9 cellular contexts compared by ENCODE assay signal in the genomic region with DNA sequence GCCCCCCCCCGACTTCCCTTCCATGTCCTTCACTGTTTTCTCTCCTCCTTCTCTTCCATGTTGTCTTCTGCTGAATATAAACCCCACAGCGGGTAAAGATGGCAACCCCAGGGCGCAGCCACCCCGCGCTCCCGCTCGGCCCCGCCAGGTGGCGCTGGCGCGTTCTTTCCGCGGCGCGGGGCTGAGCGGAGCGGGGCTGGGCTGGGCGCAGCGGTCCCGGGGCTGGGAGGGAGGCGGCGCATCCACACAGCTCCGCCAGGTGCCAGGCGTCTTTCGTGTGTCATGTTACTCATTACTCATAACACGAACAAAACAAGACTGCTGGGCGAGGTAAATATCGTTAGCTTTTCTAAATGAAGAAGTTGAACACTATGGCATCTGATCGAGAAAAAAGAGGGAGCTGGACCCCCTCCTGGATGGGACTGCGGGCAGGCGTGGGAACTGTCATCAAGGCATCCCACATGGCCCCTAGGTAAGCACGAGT.
DNase-seq lines count a peak whose midpoint lies in the region; ATAC-seq and TF ChIP-seq lines count a peak whose summit lies in the region.
"Had no signal": no experiment of that assay in that cellular context is flagged by ENCODE, and none has a peak within 500 bp of the region (broad histone marks: within the 10 kb centered on the region; RNA-seq: fewer than 3 reads in every experiment).

No MANE protein-coding gene starts in this region.

- CTCF ChIA-PET in activated CD4-positive, alpha-beta T cell treated with anti-CD3 and anti-CD28 coated beads, Interleukin-2, amount 10 ng/mL, durations not matched to agents 7 days and 5 days (lab: Charles Lee): no interaction called here
- CTCF ChIA-PET in Calu3 (lab: Charles Lee): no interaction called here

- TF ChIP-seq POLR2A in upper lobe of left lung (IDR thresholded peaks at IDR 0.05): no peak

- H3K27ac Mint-ChIP-seq in activated CD4-positive, alpha-beta T cell treated with anti-CD3 and anti-CD28 coated beads, Interleukin-2, amount 10 ng/mL, durations not matched to agents 7 days and 5 days: no peak overlapping the region
- H3K27ac Mint-ChIP-seq in Calu3 (ENCODE audit: unreplicated experiment): no peak overlapping the region
- H3K27ac Mint-ChIP-seq: activated naive CD4-positive, alpha-beta T cell treated with anti-CD3 and anti-CD28 coated beads, Interleukin-2, amount 50 U/mL, for 24 hours had no signal

- TF ChIP-seq EP300 in upper lobe of left lung (IDR thresholded peaks at IDR 0.05): no peak

- POLR2A ChIA-PET in activated CD4-positive, alpha-beta T cell treated with anti-CD3 and anti-CD28 coated beads, Interleukin-2, amount 10 ng/mL, durations not matched to agents 7 days and 5 days (lab: Charles Lee): no interaction called here

- no peak overlapping the region for H3K27ac ChIP-seq in upper lobe of left lung

- ATAC-seq in HG03159 (IDR thresholded peaks at IDR 0.05; ENCODE audit: unreplicated experiment) (peak; percentile 45), upper lobe of left lung (ENCODE audit: low FRiP score in 2 of 2) (peak in 1 of 2 donors; percentile 51)

- H3K4me3 ChIP-seq in upper lobe of left lung: no peak overlapping the region

- H3K9me3 Mint-ChIP-seq in activated CD4-positive, alpha-beta T cell treated with anti-CD3 and anti-CD28 coated beads, Interleukin-2, amount 10 ng/mL, durations not matched to agents 7 days and 5 days: no peaks in the 10 kb centered on the region
- H3K9me3 Mint-ChIP-seq in Calu3 (ENCODE audit: low read depth, unreplicated experiment): peaks cover 8% of the 10 kb centered on the region
- H3K9me3 Mint-ChIP-seq: activated naive CD4-positive, alpha-beta T cell treated with anti-CD3 and anti-CD28 coated beads, Interleukin-2, amount 50 U/mL, for 24 hours had no signal

- H3K27me3 ChIP-seq in upper lobe of left lung: no peaks in the 10 kb centered on the region

- H3K4me3 Mint-ChIP-seq in activated CD4-positive, alpha-beta T cell treated with anti-CD3 and anti-CD28 coated beads, Interleukin-2, amount 10 ng/mL, durations not matched to agents 7 days and 5 days: no peak overlapping the region
- H3K4me3 Mint-ChIP-seq in Calu3 (ENCODE audit: low read depth, unreplicated experiment): no peak overlapping the region
- H3K4me3 Mint-ChIP-seq: activated naive CD4-positive, alpha-beta T cell treated with anti-CD3 and anti-CD28 coated beads, Interleukin-2, amount 50 U/mL, for 24 hours had no signal

- WGBS in upper lobe of left lung, 2 donors: 11 to 14% methylated on average over 31 to 32 of the region's 32 CpGs

- intact Hi-C loops in Calu3 (cut with micrococcal nuclease; ENCODE audit: unreplicated experiment): no loop called here

- H3K27me3 Mint-ChIP-seq in activated CD4-positive, alpha-beta T cell treated with anti-CD3 and anti-CD28 coated beads, Interleukin-2, amount 10 ng/mL, durations not matched to agents 7 days and 5 days: peaks cover 6% of the 10 kb centered on the region
- no peaks in the 10 kb centered on the region for H3K27me3 Mint-ChIP-seq in Calu3 (ENCODE audit: unreplicated experiment)

- no peaks in the 10 kb centered on the region for H3K9me3 ChIP-seq in upper lobe of left lung

- DNase-seq in activated CD4-positive, alpha-beta T cell treated with anti-CD3 and anti-CD28 coated beads, Interleukin-2, amount 10 ng/mL, durations not matched to agents 7 days and 5 days: peak; percentile 11
- no peak for DNase-seq in activated CD4-positive, alpha-beta T cell treated with anti-CD3 and anti-CD28 coated beads for 1 hour
- peak; percentile 53 to 66 for DNase-seq in activated T-cell treated with anti-CD3 and anti-CD28 coated beads, Interleukin-2, amount 50 U/mL, for 48 hours
- DNase-seq in iris pigment epithelial cell (ENCODE audit: low read depth) (peak; percentile 37), upper lobe of left lung (peak in 1 of 2 donors; percentile 88), Calu3 (no peak), SHP77 treated with DMSO at 0.1 percent for 48 hours (lab: John Stamatoyannopoulos, UW) (no peak)

- H3K4me1 Mint-ChIP-seq in activated CD4-positive, alpha-beta T cell treated with anti-CD3 and anti-CD28 coated beads, Interleukin-2, amount 10 ng/mL, durations not matched to agents 7 days and 5 days: peaks cover 5% of the 10 kb centered on the region
- H3K4me1 Mint-ChIP-seq in Calu3 (ENCODE audit: low read depth, unreplicated experiment): no peaks in the 10 kb centered on the region

- BruUV-seq in Calu3 (replicated peaks; lab: Mats Ljungman, UMichigan): no TSS peak

- peaks cover 0 to 18% (median 11%) of the 10 kb centered on the region in 4 donors for H3K4me1 ChIP-seq in upper lobe of left lung

- no peaks in the 10 kb centered on the region for H3K36me3 ChIP-seq in upper lobe of left lung

- no peaks in the 10 kb centered on the region for H3K36me3 Mint-ChIP-seq in activated CD4-positive, alpha-beta T cell treated with anti-CD3 and anti-CD28 coated beads, Interleukin-2, amount 10 ng/mL, durations not matched to agents 7 days and 5 days (ENCODE audit: low read depth)
- H3K36me3 Mint-ChIP-seq in Calu3 (ENCODE audit: insufficient read depth, unreplicated experiment): no peaks in the 10 kb centered on the region
- H3K36me3 Mint-ChIP-seq: activated naive CD4-positive, alpha-beta T cell treated with anti-CD3 and anti-CD28 coated beads, Interleukin-2, amount 50 U/mL, for 24 hours had no signal

- TF ChIP-seq CTCF in upper lobe of left lung (IDR thresholded peaks at IDR 0.05): peak; percentile 36 to 61 (median 47)
- no peak for TF ChIP-seq CTCF in Calu3 (IDR thresholded peaks at IDR 0.05; ENCODE audit: unreplicated experiment)

Comparison
In these comparisons a context has a peak if more than half of its experiments do, and no peak if none do; other contexts are left out.
1. DNase-seq: peak in activated CD4-positive, alpha-beta T cell treated with anti-CD3 and anti-CD28 coated beads, Interleukin-2, amount 10 ng/mL, durations not matched to agents 7 days and 5 days (single experiment), activated T-cell treated with anti-CD3 and anti-CD28 coated beads, Interleukin-2, amount 50 U/mL, for 48 hours (2 of 2) and iris pigment epithelial cell (single experiment); none in activated CD4-positive, alpha-beta T cell treated with anti-CD3 and anti-CD28 coated beads for 1 hour (single experiment), Calu3 (single experiment) and SHP77 treated with DMSO at 0.1 percent for 48 hours (single experiment).